In the genomic region with DNA sequence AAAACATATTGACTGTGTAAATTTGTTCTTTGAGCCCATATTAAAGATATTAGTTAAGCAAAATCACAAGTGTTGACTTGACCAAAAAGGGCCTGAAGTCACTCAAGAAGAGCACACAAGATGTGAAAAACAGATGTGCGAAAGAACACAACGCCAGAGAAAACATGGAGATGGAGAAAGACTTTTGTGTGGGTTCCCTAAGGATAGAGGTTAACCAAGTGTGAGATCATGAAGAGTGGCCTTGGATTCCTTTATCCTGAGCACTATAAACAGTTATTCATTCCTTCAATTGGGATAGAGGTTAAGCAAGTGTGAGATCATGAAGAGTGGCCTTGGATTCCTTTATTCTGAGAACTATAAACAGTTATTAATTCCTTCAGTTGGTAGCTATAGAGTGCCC, we compare ENCODE assay signal across 17 cellular contexts.
DNase-seq lines count a peak whose midpoint lies in the region; ATAC-seq and TF ChIP-seq lines count a peak whose summit lies in the region.
"Had no signal": no experiment of that assay in that cellular context is flagged by ENCODE, and none has a peak within 500 bp of the region (broad histone marks: within the 10 kb centered on the region; RNA-seq: fewer than 3 reads in every experiment).

No MANE protein-coding gene starts in this region.

- no peak overlapping the region for H3K4me3 ChIP-seq in astrocyte of the spinal cord (ENCODE audit: low read depth, low read length)
- H3K4me3 ChIP-seq: GM23248, HAP-1 had no signal

- TF ChIP-seq CTCF in astrocyte of the spinal cord (IDR thresholded peaks at IDR 0.05; ENCODE audit: low read depth, low read length), result no peak

- in situ Hi-C loops in astrocyte of the spinal cord (cut with HindIII; ENCODE audit: low sequenced_read_pairs), result no loop called here

- peak; percentile 7 for DNase-seq in GM03348 (ENCODE audit: low spot score)
- peak; percentile 30 for DNase-seq in M059J (ENCODE audit: low read depth)
- peak; percentile 14 for DNase-seq in astrocyte of the spinal cord (ENCODE audit: low read depth, low spot score)
- DNase-seq in stromal cell of bone marrow (ENCODE audit: low read depth), result peak; percentile 32
- no peak for DNase-seq in AG20443 (ENCODE audit: low spot score)
- DNase-seq: BE2C; CD8-positive, alpha-beta T cell; COR-L47; DMS153; DMS79 treated with DMSO at 0.1 percent for 48 hours; GDM1; GM23248; HFFc6; KG1 had no signal

- ATAC-seq in HG03097 (IDR thresholded peaks at IDR 0.05; ENCODE audit: low FRiP score, unreplicated experiment) (no peak), HG02981 (IDR thresholded peaks at IDR 0.05; ENCODE audit: unreplicated experiment) (no peak)
- ATAC-seq: CD8-positive, alpha-beta T cell had no signal
